8 cellular contexts compared by ENCODE assay signal in genomic region chr7:39741942-39742623, GRCh38.
DNase-seq lines count a peak whose midpoint lies in the region; TF ChIP-seq lines count a peak whose summit lies in the region.

No MANE protein-coding gene starts in this region.

- intact Hi-C loops in esophagus muscularis mucosa (cut with DNase I) = loop anchor here (10.0 kb wide), 1 partner anchor 937 kb away; no protein-coding TSS in a partner anchor

- H3K27ac ChIP-seq in HL-60 (replicated peaks) (no peak overlapping the region), neutrophil (no peak overlapping the region), esophagus muscularis mucosa (replicated peaks in 1 of 4) (no peak overlapping the region)

- TF ChIP-seq CTCF in HL-60 (IDR thresholded peaks at IDR 0.05; ENCODE audit: insufficient read depth, low read length) (peak; percentile 29), neutrophil (IDR thresholded peaks at IDR 0.05) (peak; percentile 52), esophagus muscularis mucosa (IDR thresholded peaks at IDR 0.05) (peak in 1 of 3 experiments; percentile 37)

- TF ChIP-seq POLR2A in esophagus muscularis mucosa (IDR thresholded peaks at IDR 0.05; ENCODE audit: low read depth) = no peak

- WGBS in esophagus muscularis mucosa = 90% methylated on average over 11 of the region's 13 CpGs

- DNase-seq in Daoy (ENCODE audit: low read depth) (peak; percentile 42), HL-60 (ENCODE audit: low read depth in 1 of 2, low spot score in 1 of 2) (peak; percentile 17 to 62), T-helper 9 cell (peak; percentile 42), ecto neural progenitor cell (ENCODE audit: low spot score) (peak; percentile 77), NCI-H1930 (lab: John Stamatoyannopoulos, UW) (no peak), C1 segment of cervical spinal cord (lab: John Stamatoyannopoulos, UW) (no peak), esophagus muscularis mucosa (ENCODE audit: extremely low spot score) (no peak)

- no peaks in the 10 kb centered on the region for H3K4me1 ChIP-seq in neutrophil (ENCODE audit: control insufficient read depth in 1 of 2, insufficient read depth in 1 of 2, low read depth in 1 of 2, low read length in 1 of 2)
- H3K4me1 ChIP-seq in esophagus muscularis mucosa = no peaks in the 10 kb centered on the region

- H3K36me3 ChIP-seq in neutrophil (no peaks in the 10 kb centered on the region), esophagus muscularis mucosa (no peaks in the 10 kb centered on the region)

- TF ChIP-seq EP300 in esophagus muscularis mucosa (IDR thresholded peaks at IDR 0.05) = no peak

- H3K4me3 ChIP-seq in HL-60 (replicated peaks; ENCODE audit: insufficient read depth, low read length) = no peak overlapping the region
- H3K4me3 ChIP-seq in neutrophil (ENCODE audit: low read depth in 1 of 2, low read length in 1 of 2) = no peak overlapping the region
- H3K4me3 ChIP-seq in esophagus muscularis mucosa = no peak overlapping the region

- H3K27me3 ChIP-seq in HL-60 (ENCODE audit: insufficient read depth, poor library complexity, severe bottlenecking) (no peaks in the 10 kb centered on the region), neutrophil (no peaks in the 10 kb centered on the region), esophagus muscularis mucosa (no peaks in the 10 kb centered on the region)

- H3K9me3 ChIP-seq in neutrophil (no peaks in the 10 kb centered on the region), esophagus muscularis mucosa (no peaks in the 10 kb centered on the region)

Comparison
In these comparisons a context has a peak if more than half of its experiments do, and no peak if none do; other contexts are left out.
1. DNase-seq: peak in Daoy (single experiment), HL-60 (2 of 2), T-helper 9 cell (single experiment) and ecto neural progenitor cell (single experiment); none in NCI-H1930 (0 of 2), C1 segment of cervical spinal cord (0 of 14) and esophagus muscularis mucosa (single experiment).